Comparison of ENCODE assay signal across 19 cellular contexts in genomic region chr21:34227386-34227852, GRCh38.
DNase-seq lines count a peak whose midpoint lies in the region; ATAC-seq, FAIRE-seq and TF ChIP-seq lines count a peak whose summit lies in the region.
"Had no signal": no experiment of that assay in that cellular context is flagged by ENCODE, and none has a peak within 500 bp of the region (broad histone marks: within the 10 kb centered on the region; RNA-seq: fewer than 3 reads in every experiment).

No MANE protein-coding gene starts in this region.

- H3K27ac ChIP-seq in K562 (ENCODE audit: extremely low read depth, low read depth, low read length): no peak overlapping the region; the same call in 2 of the 3 replicates
- no peak overlapping the region for H3K27ac ChIP-seq in stomach
- H3K27ac ChIP-seq: cardiac muscle cell had no signal

- TF ChIP-seq EP300 in K562 (IDR thresholded peaks at IDR 0.05; ENCODE audit: low read length) (no peak), stomach (IDR thresholded peaks at IDR 0.05) (no peak)

- no TSS peak for BruUV-seq in K562 (replicated peaks; lab: Mats Ljungman, UMichigan)

- H3K36me3 ChIP-seq in MG63: no peaks in the 10 kb centered on the region
- H3K36me3 ChIP-seq in K562 (ENCODE audit: control insufficient read depth, insufficient read depth, low read length): no peaks in the 10 kb centered on the region
- no peaks in the 10 kb centered on the region for H3K36me3 ChIP-seq in stomach
- H3K36me3 ChIP-seq: cardiac muscle cell had no signal

- FAIRE-seq in K562 (lab: Jason Lieb, UNC): no peak
- FAIRE-seq: TTC549 had no signal

- intact Hi-C loops in K562 (cut with micrococcal nuclease): no loop called here
- intact Hi-C loops in left ventricle myocardium superior (cut with micrococcal nuclease): no loop called here
- intact Hi-C loops in stomach (cut with DNase I; ENCODE audit: low total_unique reads): no loop called here

- POLR2A ChIA-PET in K562 (lab: Yijun Ruan, JAX): interaction anchor here (0.5 to 1.9 kb wide), 4 partner anchors 9 to 1704 kb away, joined by 3 to 4 read pairs (median 3); no protein-coding TSS in a partner anchor

- no peak for ATAC-seq in K562
- peak; percentile 67 for ATAC-seq in left ventricle myocardium superior
- ATAC-seq: activated CD8-positive, alpha-beta memory T cell treated with anti-CD3 and anti-CD28 coated beads, Interleukin-2, amount 10 ng/mL, durations not matched to agents 7 days and 5 days; HCT116; left colon had no signal

- H3K9me1 ChIP-seq in K562 (ENCODE audit: control insufficient read depth, insufficient read depth, low read length): no peaks in the 10 kb centered on the region

- in situ Hi-C loops in K562 (cut with MboI): no loop called here

- no peaks in the 10 kb centered on the region for H4K20me1 ChIP-seq in K562 (replicated peaks; ENCODE audit: control insufficient read depth, insufficient read depth, low read length)

- DNase-seq in MG63 (peak; percentile 58), K562 (ENCODE audit: extremely low read depth in 1 of 4, low spot score in 3 of 4) (no peak), left ventricle myocardium superior (no peak), stromal cell of bone marrow (ENCODE audit: low read depth) (peak; percentile 37), dedifferentiated amniotic fluid mesenchymal stem cell (ENCODE audit: extremely low spot score) (no peak), stomach (no peak)
- DNase-seq in activated CD4-positive, alpha-beta T cell treated with anti-CD3 and anti-CD28 coated beads for 48 hours: no peak
- DNase-seq in activated CD4-positive, alpha-beta T cell treated with anti-CD3 and anti-CD28 coated beads, Interleukin-2, amount 50 U/mL, for 4 hours: no peak
- DNase-seq: activated CD8-positive, alpha-beta memory T cell treated with anti-CD3 and anti-CD28 coated beads, Interleukin-2, amount 10 ng/mL, durations not matched to agents 7 days and 5 days; activated naive CD8-positive, alpha-beta T cell treated with anti-CD3 and anti-CD28 coated beads, Interleukin-2, amount 10 ng/mL, durations not matched to agents 7 days and 5 days; AML-193; DMS53; Kasumi-1; left colon; NCI-H524 treated with DMSO at 0.1 percent for 48 hours; nephron progenitor cell had no signal

- 0 out of 2 replicates have a peak overlapping the region, but pooled peaks have one; percentile 2 for H2AFZ ChIP-seq in K562 (ENCODE audit: low read depth, low read length)

- H3K27me3 ChIP-seq in MG63 (no peaks in the 10 kb centered on the region), K562 (ENCODE audit: control insufficient read depth in 2 of 2, insufficient read depth in 2 of 2, low read length in 2 of 2) (peaks cover 13 to 45% of the 10 kb centered on the region in 2 experiments; a peak in 4 of 5 replicates), stomach (no peaks in the 10 kb centered on the region)
- H3K27me3 ChIP-seq: cardiac muscle cell had no signal

- H3K79me2 ChIP-seq in K562 (ENCODE audit: control insufficient read depth, insufficient read depth, low read length): no peaks in the 10 kb centered on the region

- H3K4me2 ChIP-seq in K562 (ENCODE audit: insufficient read depth, low read length): no peak overlapping the region

- WGBS in K562 (ENCODE audit: insufficient coverage, low coverage, missing lambda C conversion rate): 10% methylated on average over 7 of the region's 7 CpGs
- 73 to 78% (median 75%) methylated on average over 7 of the region's 7 CpGs for WGBS in stomach, 5 donors

- TF ChIP-seq RAD21 in K562 (CRISPR knock-in tag; conservative IDR thresholded peaks at IDR 0.05 in 1 of 2, IDR thresholded peaks at IDR 0.05 in 1 of 2): no peak

- H3K9me3 ChIP-seq in MG63 (no peaks in the 10 kb centered on the region), K562 (replicated peaks; ENCODE audit: control insufficient read depth, insufficient read depth, low read depth, low read length) (no peaks in the 10 kb centered on the region), stomach (no peaks in the 10 kb centered on the region)

- H3K4me1 ChIP-seq in K562 (replicated peaks in 1 of 2; ENCODE audit: control insufficient read depth in 2 of 2, insufficient read depth in 2 of 2, low read length in 2 of 2): no peaks in the 10 kb centered on the region
- H3K4me1 ChIP-seq in stomach: no peaks in the 10 kb centered on the region

- no peak for TF ChIP-seq POLR2A in K562 (conservative IDR thresholded peaks at IDR 0.05)
- no peak for TF ChIP-seq POLR2A in stomach (IDR thresholded peaks at IDR 0.05)

- no peak overlapping the region for H3K9ac ChIP-seq in K562 (ENCODE audit: insufficient read depth in 1 of 2, low read depth in 2 of 2, low read length in 2 of 2)

- no peak for TF ChIP-seq CTCF in K562 (IDR thresholded peaks at IDR 0.05 in 2 of 3, conservative IDR thresholded peaks at IDR 0.05 in 1 of 3; ENCODE audit: insufficient read depth in 2 of 3, low read depth in 1 of 3, low read length in 3 of 3)
- TF ChIP-seq CTCF in stomach (IDR thresholded peaks at IDR 0.05): no peak

- CTCF ChIA-PET in K562 (lab: Yijun Ruan, JAX; ENCODE audit: low intra/inter-chr PET ratio): no interaction called here

- no peak overlapping the region for H3K4me3 ChIP-seq in MG63
- H3K4me3 ChIP-seq in K562: no peak overlapping the region
- H3K4me3 ChIP-seq in stomach: no peak overlapping the region
- H3K4me3 ChIP-seq: cardiac muscle cell had no signal

TF ChIP-seq in K562, 482 proteins besides CTCF, POLR2A, EP300 and RAD21:
- 0 out of 4 replicates have a peak, but pooled peaks of 1 of the 2 experiments have one; percentile 31 for TF ChIP-seq MAZ (CRISPR knock-in tag; conservative IDR thresholded peaks at IDR 0.05 in 1 of 2, IDR thresholded peaks at IDR 0.05 in 1 of 2)
- TF ChIP-seq FOXJ2 (tag; IDR thresholded peaks at IDR 0.05): peak; percentile 89
- no peak for TF ChIP-seq ZBTB5 (IDR thresholded peaks at IDR 0.05)
TF ChIP-seq in K562: peak in this region for 2.

Comparison
In these comparisons a context has a peak if more than half of its experiments do, and no peak if none do; other contexts are left out.
1. DNase-seq: peak in MG63 (single experiment) and stromal cell of bone marrow (single experiment); none in K562 (0 of 4), left ventricle myocardium superior (single experiment), activated CD4-positive, alpha-beta T cell treated with anti-CD3 and anti-CD28 coated beads for 48 hours (single experiment), activated CD4-positive, alpha-beta T cell treated with anti-CD3 and anti-CD28 coated beads, Interleukin-2, amount 50 U/mL, for 4 hours (0 of 2), dedifferentiated amniotic fluid mesenchymal stem cell (single experiment) and stomach (single experiment).